Comparison of ENCODE assay signal across 16 cellular contexts in genomic region chr2:9213477-9214051, GRCh38. TPM values are rescaled to one million over a fixed set of nuclear protein-coding genes. Genes with fewer than 3 reads are reported as not detected.
DNase-seq lines count a peak whose midpoint lies in the region; ATAC-seq and TF ChIP-seq lines count a peak whose summit lies in the region.
"Had no signal": no experiment of that assay in that cellular context is flagged by ENCODE, and none has a peak within 500 bp of the region (broad histone marks: within the 10 kb centered on the region; RNA-seq: fewer than 3 reads in every experiment).

No MANE protein-coding gene starts in this region.

- TF ChIP-seq CTCF in Calu3 (IDR thresholded peaks at IDR 0.05; ENCODE audit: unreplicated experiment) (no peak), ascending aorta (IDR thresholded peaks at IDR 0.05) (no peak), lung (IDR thresholded peaks at IDR 0.05; ENCODE audit: control extremely low read depth, extremely low read depth) (no peak), stomach (IDR thresholded peaks at IDR 0.05) (no peak)

- no TSS peak for BruUV-seq in Calu3 (replicated peaks; lab: Mats Ljungman, UMichigan)

- no peak overlapping the region for H3K4me2 ChIP-seq in trophoblast cell (ENCODE audit: low read length)

- H3K9me3 Mint-ChIP-seq in Calu3 (ENCODE audit: low read depth, unreplicated experiment) = no peaks in the 10 kb centered on the region
- H3K9me3 Mint-ChIP-seq: activated B cell treated with CpG ODN at 0.5 μM for 24 hours, memory B cell had no signal

- no peaks in the 10 kb centered on the region for H3K36me3 ChIP-seq in ascending aorta
- H3K36me3 ChIP-seq in lung (ENCODE audit: control insufficient read depth in 2 of 2, insufficient read depth in 2 of 2, low read length in 2 of 2) = no peaks in the 10 kb centered on the region
- H3K36me3 ChIP-seq in stomach = no peaks in the 10 kb centered on the region
- peaks cover 2 to 14% of the 10 kb centered on the region in 2 experiments for H3K36me3 ChIP-seq in trophoblast cell (ENCODE audit: control insufficient read depth in 1 of 2, insufficient read depth in 2 of 2, low read length in 2 of 2)
- H3K36me3 ChIP-seq: Peyer's patch had no signal

- H3K23ac ChIP-seq in trophoblast cell (ENCODE audit: low read length) = no peak overlapping the region

- H4K91ac ChIP-seq in trophoblast cell (ENCODE audit: low read depth, low read length) = no peak overlapping the region

- no peak overlapping the region for H3K14ac ChIP-seq in trophoblast cell (ENCODE audit: low read length)

- no peak overlapping the region for H2AFZ ChIP-seq in trophoblast cell (ENCODE audit: insufficient read depth, low read length, poor library complexity)

- no peak for TF ChIP-seq EP300 in stomach (IDR thresholded peaks at IDR 0.05)

- TF ChIP-seq POLR2A in stomach (IDR thresholded peaks at IDR 0.05) = no peak

- no peak overlapping the region for H2BK12ac ChIP-seq in trophoblast cell (ENCODE audit: low read length)

- H3K27ac ChIP-seq in ascending aorta (peak overlapping the region; percentile 93 to 98), lung (ENCODE audit: low read depth in 1 of 2, low read length in 1 of 2) (peak overlapping the region; percentile 59 to 61), stomach (peak overlapping the region; percentile 75 to 94 (median 90)), trophoblast cell (ENCODE audit: low read depth, low read length) (no peak overlapping the region)

- no peaks in the 10 kb centered on the region for H3K9me3 ChIP-seq in ascending aorta
- H3K9me3 ChIP-seq in lung (ENCODE audit: control insufficient read depth in 2 of 2, insufficient read depth in 1 of 2, low read length in 1 of 2) = no peaks in the 10 kb centered on the region
- no peaks in the 10 kb centered on the region for H3K9me3 ChIP-seq in stomach
- H3K9me3 ChIP-seq in trophoblast cell (ENCODE audit: insufficient read depth, low read depth, low read length) = no peaks in the 10 kb centered on the region
- H3K9me3 ChIP-seq: Peyer's patch had no signal

- H3K27ac Mint-ChIP-seq in Calu3 (ENCODE audit: unreplicated experiment) = peak overlapping the region; percentile 1
- H3K27ac Mint-ChIP-seq: activated B cell treated with CpG ODN at 0.5 μM for 24 hours, memory B cell had no signal

- intact Hi-C loops in Calu3 (cut with micrococcal nuclease; ENCODE audit: unreplicated experiment) (no loop called here), ascending aorta (cut with DNase I) (loop anchor here (2.0 kb wide), 1 partner anchor 17 kb away; no protein-coding TSS in a partner anchor), stomach (cut with DNase I; ENCODE audit: low total_unique reads) (no loop called here)

- DNase-seq in Calu3 (no peak), ascending aorta (ENCODE audit: low spot score in 2 of 2) (peak in 1 of 2 donors; percentile 57), lung (ENCODE audit: low spot score) (no peak), stomach (no peak), trophoblast cell (no peak), dedifferentiated amniotic fluid mesenchymal stem cell (ENCODE audit: extremely low spot score) (no peak), DMS153 (lab: John Stamatoyannopoulos, UW) (no peak), NCI-H510A treated with DMSO at 0.1 percent for 48 hours (lab: John Stamatoyannopoulos, UW) (no peak)
- DNase-seq: activated B cell treated with CpG ODN at 0.5 μM for 24 hours; activated naive CD4-positive, alpha-beta T cell; foreskin melanocyte; NCI-H748 treated with DMSO at 0.1 percent for 48 hours; occipital lobe; Peyer's patch; stimulated activated naive CD4-positive, alpha-beta T cell had no signal

- no peak overlapping the region for H4K12ac ChIP-seq in trophoblast cell (ENCODE audit: low read depth, low read length)

- no peaks in the 10 kb centered on the region for H3K27me3 Mint-ChIP-seq in Calu3 (ENCODE audit: unreplicated experiment)

- H2BK5ac ChIP-seq in trophoblast cell (ENCODE audit: low read depth, low read length, poor library complexity) = no peak overlapping the region

- CTCF ChIA-PET in Calu3 (lab: Charles Lee) = interaction anchor here (1.0 to 1.1 kb wide), 2 partner anchors 14 to 16 kb away, joined by 3 read pairs; no protein-coding TSS in a partner anchor

- ATAC-seq in lung (ENCODE audit: insufficient read depth, low FRiP score) = no peak

- no peak overlapping the region for H3K9ac ChIP-seq in trophoblast cell (ENCODE audit: low read length)

- H3K4me3 ChIP-seq in ascending aorta (no peak overlapping the region), lung (no peak overlapping the region), stomach (no peak overlapping the region), trophoblast cell (ENCODE audit: low read depth, low read length) (no peak overlapping the region)
- H3K4me3 ChIP-seq: Peyer's patch had no signal

- no peak overlapping the region for H4K8ac ChIP-seq in trophoblast cell (ENCODE audit: low read depth, low read length)

- no peaks in the 10 kb centered on the region for H3K27me3 ChIP-seq in ascending aorta
- H3K27me3 ChIP-seq in lung (ENCODE audit: control insufficient read depth, insufficient read depth) = no peaks in the 10 kb centered on the region
- H3K27me3 ChIP-seq in stomach = no peaks in the 10 kb centered on the region
- no peaks in the 10 kb centered on the region for H3K27me3 ChIP-seq in trophoblast cell (ENCODE audit: insufficient read depth, low read length)
- H3K27me3 ChIP-seq: Peyer's patch had no signal

- H3K18ac ChIP-seq in trophoblast cell (ENCODE audit: low read length) = no peak overlapping the region

- H3K4me1 Mint-ChIP-seq in Calu3 (ENCODE audit: low read depth, unreplicated experiment) = peaks cover 59% of the 10 kb centered on the region
- H3K4me1 Mint-ChIP-seq: activated B cell treated with CpG ODN at 0.5 μM for 24 hours, memory B cell had no signal

- H3K36me3 Mint-ChIP-seq in Calu3 (ENCODE audit: insufficient read depth, unreplicated experiment) = peaks cover 73% of the 10 kb centered on the region
- H3K36me3 Mint-ChIP-seq: memory B cell had no signal

- H3K4ac ChIP-seq in trophoblast cell (ENCODE audit: low read depth, low read length) = no peak overlapping the region

- no peak overlapping the region for H2AK5ac ChIP-seq in trophoblast cell (ENCODE audit: low read length)

- H3K4me1 ChIP-seq in ascending aorta (peaks cover 17 to 72% of the 10 kb centered on the region in 2 donors), lung (ENCODE audit: control insufficient read depth in 2 of 2, insufficient read depth in 2 of 2, low read length in 2 of 2) (peaks cover 10 to 31% of the 10 kb centered on the region in 2 donors), stomach (peaks cover 46 to 89% (median 71%) of the 10 kb centered on the region in 4 donors), trophoblast cell (ENCODE audit: control insufficient read depth in 1 of 2, insufficient read depth in 2 of 2, low read length in 2 of 2) (peaks cover 1 to 5% of the 10 kb centered on the region in 2 experiments)

- no peak overlapping the region for H3K4me3 Mint-ChIP-seq in Calu3 (ENCODE audit: low read depth, unreplicated experiment)
- H3K4me3 Mint-ChIP-seq: activated B cell treated with CpG ODN at 0.5 μM for 24 hours, memory B cell had no signal

- no peaks in the 10 kb centered on the region for H3K79me1 ChIP-seq in trophoblast cell (ENCODE audit: low read length)

- no peak overlapping the region for H2BK120ac ChIP-seq in trophoblast cell (ENCODE audit: insufficient read depth, low read length, poor library complexity)

- 93 to 97% methylated on average over 2 of the region's 2 CpGs for WGBS in lung, 2 donors
- 86 to 95% (median 92%) methylated on average over 2 of the region's 2 CpGs for WGBS in stomach, 5 donors
- WGBS in trophoblast cell (ENCODE audit: extremely low coverage, insufficient coverage, insufficient read length) = no CpG with 5 or more reads among the region's 2 CpGs

- H3K79me2 ChIP-seq in trophoblast cell (ENCODE audit: control insufficient read depth, insufficient read depth, low read length, poor library complexity) = no peaks in the 10 kb centered on the region

RNA-seq across cellular contexts. Expression of gene ASAP2, which starts 7.0 kb away (rescaled TPM):
- total RNA-seq in Calu3 (2022) (75.1 and 78.6 TPM in 2 replicates), ascending aorta (56.9 TPM), lung (10 to 100 TPM; 19.2 to 30.9 TPM), stomach (10 to 100 TPM; 32.1 to 55.4 (median 37.1) TPM)
- polyA plus RNA-seq in lung (10 to 100 TPM in 1 of 2 donors, 1 to 10 TPM in 1; 7.4 to 14.8 TPM), stomach (10 to 100 TPM in 1 of 3 donors, 1 to 10 TPM in 2; 9.7 to 25.1 (median 9.8) TPM)
- polyA plus RNA-seq in trophoblast cell (2013) = 35.0 and 37.6 TPM in 2 replicates
- total RNA-seq: activated B cell treated with CpG ODN at 0.5 μM for 24 hours had no signal
